28 cellular contexts compared by ENCODE assay signal in genomic region chr12:69028941-69029729, GRCh38.
DNase-seq lines count a peak whose midpoint lies in the region; ATAC-seq, FAIRE-seq and TF ChIP-seq lines count a peak whose summit lies in the region.
"Had no signal": no experiment of that assay in that cellular context is flagged by ENCODE, and none has a peak within 500 bp of the region (broad histone marks: within the 10 kb centered on the region; RNA-seq: fewer than 3 reads in every experiment).

No MANE protein-coding gene starts in this region.

- H3K9me3 ChIP-seq in GM23248 (ENCODE audit: low read depth) (no peaks in the 10 kb centered on the region), PC-3 (ENCODE audit: low read length) (no peaks in the 10 kb centered on the region), keratinocyte (ENCODE audit: control insufficient read depth, low read depth, low read length) (no peaks in the 10 kb centered on the region)
- H3K9me3 ChIP-seq: left ventricle myocardium inferior, psoas muscle, tibial artery had no signal

- CTCF ChIA-PET in PC-3 (lab: Charles Lee), result no interaction called here

- intact Hi-C loops in PC-3 (cut with micrococcal nuclease), result no loop called here

- H3K4me3 ChIP-seq in GM23248 (no peak overlapping the region), PC-3 (ENCODE audit: low read length) (no peak overlapping the region), bronchial epithelial cell (ENCODE audit: low read depth, low read length) (no peak overlapping the region), keratinocyte (ENCODE audit: control insufficient read depth in 2 of 3, extremely low read depth in 1 of 3, insufficient read depth in 2 of 3, low read depth in 1 of 3, low read length in 3 of 3) (peak overlapping the region in 1 of 3 experiments; percentile 26)
- H3K4me3 ChIP-seq: left ventricle myocardium inferior, psoas muscle, sigmoid colon, tibial artery had no signal

- H3K4me1 ChIP-seq in GM23248 (ENCODE audit: insufficient read depth), result peaks cover 41% of the 10 kb centered on the region
- peaks cover 33% of the 10 kb centered on the region for H3K4me1 ChIP-seq in PC-3 (ENCODE audit: insufficient read depth, low read length)
- peaks cover 35% of the 10 kb centered on the region for H3K4me1 ChIP-seq in keratinocyte (ENCODE audit: control insufficient read depth, extremely low read depth, insufficient read depth, low read length)
- H3K4me1 ChIP-seq: left ventricle myocardium inferior, psoas muscle, sigmoid colon, tibial artery had no signal

- ATAC-seq in PC-3, result no peak
- ATAC-seq in HG02763 (IDR thresholded peaks at IDR 0.05; ENCODE audit: unreplicated experiment), result no peak
- ATAC-seq in omental fat pad (ENCODE audit: low FRiP score), result no peak
- ATAC-seq: psoas muscle had no signal

- TF ChIP-seq CTCF in PC-3 (conservative IDR thresholded peaks at IDR 0.05; ENCODE audit: low read depth, low read length), result no peak
- TF ChIP-seq CTCF in bronchial epithelial cell (IDR thresholded peaks at IDR 0.05; ENCODE audit: insufficient read depth, low read length, severe bottlenecking), result no peak
- TF ChIP-seq CTCF in keratinocyte (optimal IDR thresholded peaks at IDR 0.05 in 1 of 3, IDR thresholded peaks at IDR 0.05 in 1 of 3, conservative IDR thresholded peaks at IDR 0.05 in 1 of 3; ENCODE audit: extremely low read depth in 1 of 3, insufficient read depth in 2 of 3, low read length in 3 of 3), result no peak
- TF ChIP-seq CTCF in omental fat pad (IDR thresholded peaks at IDR 0.05), result no peak

- H3K36me3 ChIP-seq in GM23248 (ENCODE audit: low read depth), result no peaks in the 10 kb centered on the region
- no peaks in the 10 kb centered on the region for H3K36me3 ChIP-seq in PC-3 (ENCODE audit: low read depth, low read length)
- no peaks in the 10 kb centered on the region for H3K36me3 ChIP-seq in bronchial epithelial cell (ENCODE audit: control insufficient read depth, insufficient read depth, low read length)
- H3K36me3 ChIP-seq in keratinocyte (ENCODE audit: control insufficient read depth in 2 of 2, extremely low read depth in 1 of 2, insufficient read depth in 2 of 2, low read length in 2 of 2), result no peaks in the 10 kb centered on the region
- H3K36me3 ChIP-seq: left ventricle myocardium inferior, sigmoid colon, tibial artery had no signal

- H3K27me3 ChIP-seq in GM23248 (replicated peaks; ENCODE audit: insufficient read depth), result no peaks in the 10 kb centered on the region
- H3K27me3 ChIP-seq in PC-3 (ENCODE audit: low read length), result no peaks in the 10 kb centered on the region
- no peaks in the 10 kb centered on the region for H3K27me3 ChIP-seq in bronchial epithelial cell (ENCODE audit: control insufficient read depth, insufficient read depth, low read length)
- no peaks in the 10 kb centered on the region for H3K27me3 ChIP-seq in keratinocyte (ENCODE audit: control insufficient read depth, extremely low read depth, insufficient read depth, low read length)
- H3K27me3 ChIP-seq: sigmoid colon, tibial artery had no signal

- in situ Hi-C loops in GM23248 (cut with MboI), result no loop called here

- dilution Hi-C loops in keratinocyte (cut with MboI; ENCODE audit: extremely low pct_ligation_motif_present, low sequenced_read_pairs), result no loop called here

- POLR2A ChIA-PET in PC-3 (lab: Charles Lee; ENCODE audit: unreplicated experiment), result no interaction called here

- H3K9me2 ChIP-seq in GM23248 (ENCODE audit: insufficient read depth) (no peaks in the 10 kb centered on the region; the same call in 1 of the 2 replicates), PC-3 (replicated peaks; ENCODE audit: low read length) (no peaks in the 10 kb centered on the region)

- WGBS in GM23248 (ENCODE audit: low coverage in 1 of 2, low lambda C conversion rate in 2 of 2, missing lambda C conversion rate in 2 of 2), 2 experiments, result 73 to 77% methylated on average over 11 of the region's 11 CpGs

- H3F3A ChIP-seq in GM23248 (ENCODE audit: insufficient read depth), result peaks cover 27% of the 10 kb centered on the region; the same call in 1 of the 2 replicates
- H3F3A ChIP-seq in PC-3 (ENCODE audit: low read length, unreplicated experiment), result no peaks in the 10 kb centered on the region

- H3K9ac ChIP-seq in GM23248, result no peak overlapping the region
- H3K9ac ChIP-seq in PC-3 (ENCODE audit: low read length), result no peak overlapping the region
- H3K9ac ChIP-seq in keratinocyte (ENCODE audit: control insufficient read depth, extremely low read depth, insufficient read depth, low read length), result peak overlapping the region; percentile 16

- H3K27ac ChIP-seq in GM23248 (no peak overlapping the region), PC-3 (ENCODE audit: low read length) (no peak overlapping the region), keratinocyte (ENCODE audit: control insufficient read depth, insufficient read depth, low read length) (peak overlapping the region; percentile 56)
- H3K27ac ChIP-seq: left ventricle myocardium inferior, psoas muscle, sigmoid colon, tibial artery had no signal

- DNase-seq in GM23248 (peak; percentile 48), PC-3 (peak; percentile 47), bronchial epithelial cell (ENCODE audit: low read depth) (peak; percentile 73), keratinocyte (ENCODE audit: low read depth, low spot score) (no peak), omental fat pad (ENCODE audit: low spot score) (no peak), OCI-M2 (lab: John Stamatoyannopoulos, UW; ENCODE audit: unreplicated experiment) (no peak), NCI-H526 treated with DMSO at 0.1 percent for 48 hours (lab: John Stamatoyannopoulos, UW) (no peak)
- DNase-seq: activated B cell treated with CpG ODN at 0.5 μM for 24 hours; activated CD4-positive, alpha-beta T cell treated with anti-CD3 and anti-CD28 coated beads, Interleukin-2, amount 50 U/mL, for 1 hour; activated effector memory CD4-positive, alpha-beta T cell treated with anti-CD3 and anti-CD28 coated beads, Interleukin-2, amount 50 U/mL, for 16 hours; activated naive CD8-positive, alpha-beta T cell treated with anti-CD3 and anti-CD28 coated beads, Interleukin-2, amount 10 ng/mL, durations not matched to agents 7 days and 5 days; activated T-cell treated with anti-CD3 and anti-CD28 coated beads, Interleukin-2, amount 50 U/mL, for 24 hours; CD4-positive, alpha-beta memory T cell; H7; left ventricle myocardium inferior; mesendoderm; NCI-H146; NCI-H226; NCI-H69; psoas muscle; SIG-M5; sigmoid colon; stimulated activated CD4-positive, alpha-beta T cell treated with anti-CD3 and anti-CD28 coated beads, Interleukin-4, amount 100 ng/mL, for 24 hours; SW 1271; T-helper 9 cell; tibial artery had no signal

- no peak for FAIRE-seq in bronchial epithelial cell (lab: Jason Lieb, UNC)
- peak; percentile 32 for FAIRE-seq in keratinocyte (lab: Jason Lieb, UNC)
- FAIRE-seq: GM19239 had no signal

- no peak overlapping the region for H2AFZ ChIP-seq in GM23248
- H2AFZ ChIP-seq in PC-3 (ENCODE audit: low read length), result no peak overlapping the region
- H2AFZ ChIP-seq in keratinocyte (ENCODE audit: control insufficient read depth, low read length), result peak overlapping the region; percentile 11

- H4K20me1 ChIP-seq in GM23248 (ENCODE audit: insufficient read depth) (no peaks in the 10 kb centered on the region), PC-3 (ENCODE audit: low read length) (no peaks in the 10 kb centered on the region), keratinocyte (ENCODE audit: control insufficient read depth, extremely low read depth, insufficient read depth, low read length) (no peaks in the 10 kb centered on the region)

- H3K79me2 ChIP-seq in GM23248 (ENCODE audit: insufficient read depth), result no peaks in the 10 kb centered on the region
- H3K79me2 ChIP-seq in PC-3 (ENCODE audit: low read length), result no peaks in the 10 kb centered on the region
- no peaks in the 10 kb centered on the region for H3K79me2 ChIP-seq in keratinocyte (ENCODE audit: control insufficient read depth, insufficient read depth, low read length)

- BruUV-seq in PC-3 (replicated peaks; lab: Mats Ljungman, UMichigan), result no TSS peak

- H3K9me1 ChIP-seq in keratinocyte (ENCODE audit: control insufficient read depth, extremely low read depth, insufficient read depth, low read length), result no peaks in the 10 kb centered on the region

- H3K4me2 ChIP-seq in GM23248 (ENCODE audit: unreplicated experiment) (no peak overlapping the region), PC-3 (ENCODE audit: low read length) (no peak overlapping the region), keratinocyte (ENCODE audit: control insufficient read depth, extremely low read depth, insufficient read depth, low read depth, low read length) (peak overlapping the region; percentile 68)

Comparison
In these comparisons a context has a peak if more than half of its experiments do, and no peak if none do; other contexts are left out.
1. DNase-seq: peak in GM23248 (single experiment), PC-3 (single experiment) and bronchial epithelial cell (single experiment); none in keratinocyte (single experiment), omental fat pad (single experiment), OCI-M2 (single experiment) and NCI-H526 treated with DMSO at 0.1 percent for 48 hours (single experiment).